ENCODE assay signal across 12 cellular contexts in genomic region chr19:43936219-43936618, GRCh38. TPM values are rescaled to one million over a fixed set of nuclear protein-coding genes. Genes with fewer than 3 reads are reported as not detected.
A peak's percentile ranks its signal among the peaks of the same experiment; 100 is the strongest.
DNase-seq lines count a peak whose midpoint lies in the region; ATAC-seq, FAIRE-seq and TF ChIP-seq lines count a peak whose summit lies in the region.
"Had no signal": no experiment of that assay in that cellular context is flagged by ENCODE, and none has a peak within 500 bp of the region (broad histone marks: within the 10 kb centered on the region; RNA-seq: fewer than 3 reads in every experiment).

No MANE protein-coding gene starts in this region.

- H3K36me3 Mint-ChIP-seq in glutamatergic neuron (ENCODE audit: unreplicated experiment) = no peaks in the 10 kb centered on the region

- H3K4me1 ChIP-seq in neuron (ENCODE audit: insufficient read depth, low read length) = peaks cover 13% of the 10 kb centered on the region

- peaks cover 5% of the 10 kb centered on the region for H3K4me1 Mint-ChIP-seq in glutamatergic neuron (ENCODE audit: low read depth, unreplicated experiment)

- peak overlapping the region; percentile 99 for H2AFZ ChIP-seq in neuron (ENCODE audit: low read depth, low read length)

- H3K9me3 ChIP-seq in neuron (ENCODE audit: low read length) = no peaks in the 10 kb centered on the region

- H3K4me3 Mint-ChIP-seq in glutamatergic neuron (ENCODE audit: unreplicated experiment) = no peak overlapping the region

- DNase-seq in DMS 273 (lab: John Stamatoyannopoulos, UW; ENCODE audit: unreplicated experiment) (peak; percentile 61), DMS 273 treated with DMSO at 0.1 percent for 48 hours (lab: John Stamatoyannopoulos, UW) (no peak), LNCaP clone FGC (ENCODE audit: low read depth) (peak; percentile 68), bronchial epithelial cell (ENCODE audit: low read depth) (no peak), GDM1 (lab: John Stamatoyannopoulos, UW) (no peak), glutamatergic neuron (no peak)
- DNase-seq: COR-L47, heart right ventricle, NCI-H345 had no signal

- FAIRE-seq in bronchial epithelial cell (lab: Jason Lieb, UNC) = peak; percentile 68
- FAIRE-seq: HTR-8/SVneo had no signal

- H3K36me3 ChIP-seq in bronchial epithelial cell (ENCODE audit: control insufficient read depth, insufficient read depth, low read length) (peaks cover 1% of the 10 kb centered on the region), neuron (ENCODE audit: insufficient read depth, low read length) (peaks cover 19% of the 10 kb centered on the region)

- TF ChIP-seq CTCF in LNCaP clone FGC (IDR thresholded peaks at IDR 0.05; ENCODE audit: control insufficient read depth, extremely low read depth, insufficient read depth) (no peak), bronchial epithelial cell (IDR thresholded peaks at IDR 0.05; ENCODE audit: insufficient read depth, low read length, severe bottlenecking) (no peak), glutamatergic neuron (IDR thresholded peaks at IDR 0.05; ENCODE audit: partially characterized antibody, unreplicated experiment) (no peak)

- H3K27ac Mint-ChIP-seq in glutamatergic neuron (ENCODE audit: unreplicated experiment) = no peak overlapping the region

- H3K9me3 Mint-ChIP-seq in glutamatergic neuron (ENCODE audit: unreplicated experiment) = peaks cover 1% of the 10 kb centered on the region

- H3K4me3 ChIP-seq in LNCaP clone FGC (ENCODE audit: low read depth, low read length) (no peak overlapping the region), bronchial epithelial cell (ENCODE audit: low read depth, low read length) (no peak overlapping the region), neuron (ENCODE audit: low read length) (no peak overlapping the region)

- H3K27me3 Mint-ChIP-seq in glutamatergic neuron (ENCODE audit: unreplicated experiment) = no peaks in the 10 kb centered on the region

- ATAC-seq in HG03439 (IDR thresholded peaks at IDR 0.05; ENCODE audit: unreplicated experiment) = no peak

- H3K27me3 ChIP-seq in bronchial epithelial cell (ENCODE audit: control insufficient read depth, insufficient read depth, low read length) (no peaks in the 10 kb centered on the region), neuron (ENCODE audit: insufficient read depth, low read length) (no peaks in the 10 kb centered on the region)
- H3K27me3 ChIP-seq: heart right ventricle had no signal

RNA-seq across cellular contexts. Expression of gene ZNF45, which starts 1.1 kb away (rescaled TPM):
- 11.8 and 13.7 TPM in 2 replicates for total RNA-seq in bronchial epithelial cell
- 12.1 TPM for total RNA-seq in glutamatergic neuron (ENCODE audit: unreplicated experiment)

RNA-seq across cellular contexts. Expression of gene ZNF221, which starts 14.8 kb away (rescaled TPM):
- total RNA-seq in bronchial epithelial cell (4.7 and 6.1 TPM in 2 replicates), glutamatergic neuron (ENCODE audit: unreplicated experiment) (16.1 TPM)

RNA-seq across cellular contexts. Expression of gene ZNF155, which starts 47.8 kb away (rescaled TPM):
- total RNA-seq in bronchial epithelial cell (8.6 and 9.7 TPM in 2 replicates), glutamatergic neuron (ENCODE audit: unreplicated experiment) (12.3 TPM)

RNA-seq across cellular contexts. Expression of gene ZNF404, which starts 52.5 kb away (rescaled TPM):
- 1.3 and 2.0 TPM in 2 replicates for total RNA-seq in bronchial epithelial cell
- total RNA-seq in glutamatergic neuron (ENCODE audit: unreplicated experiment) = 3.0 TPM

Comparison
In these comparisons a context has a peak if more than half of its experiments do, and no peak if none do; other contexts are left out.
1. DNase-seq: peak in DMS 273 (single experiment) and LNCaP clone FGC (single experiment); none in DMS 273 treated with DMSO at 0.1 percent for 48 hours (single experiment), bronchial epithelial cell (single experiment), GDM1 (single experiment) and glutamatergic neuron (single experiment).